Comparison of ENCODE assay signal across 13 cellular contexts in genomic region chr7:51255536-51256243, GRCh38.
DNase-seq lines count a peak whose midpoint lies in the region; ATAC-seq, FAIRE-seq and TF ChIP-seq lines count a peak whose summit lies in the region.
"Had no signal": no experiment of that assay in that cellular context is flagged by ENCODE, and none has a peak within 500 bp of the region (broad histone marks: within the 10 kb centered on the region; RNA-seq: fewer than 3 reads in every experiment).

No MANE protein-coding gene starts in this region.

- peak overlapping the region; percentile 29 for H3K4me3 Mint-ChIP-seq in Calu3 (ENCODE audit: low read depth, unreplicated experiment)
- H3K4me3 Mint-ChIP-seq: activated T-helper 17 cell treated with anti-CD3 and anti-CD28 coated beads, Interleukin-2, amount 50 U/mL, for 72 hours had no signal

- no peaks in the 10 kb centered on the region for H3K36me3 Mint-ChIP-seq in Calu3 (ENCODE audit: insufficient read depth, unreplicated experiment)

- CTCF ChIA-PET in Calu3 (lab: Charles Lee) = interaction anchor here (1.0 to 2.6 kb wide), 3 partner anchors 13 to 111 kb away, joined by 4 to 9 read pairs (median 8); no protein-coding TSS in a partner anchor

- peaks cover 65% of the 10 kb centered on the region for H3K4me1 Mint-ChIP-seq in Calu3 (ENCODE audit: low read depth, unreplicated experiment)
- H3K4me1 Mint-ChIP-seq: activated T-helper 17 cell treated with anti-CD3 and anti-CD28 coated beads, Interleukin-2, amount 50 U/mL, for 72 hours had no signal

- DNase-seq in Calu3 (peak; percentile 67), right cardiac atrium (no peak), pancreas (peak in 1 of 6 donors; percentile 24), NCI-H774 (lab: John Stamatoyannopoulos, UW) (no peak), germinal center (ENCODE audit: low spot score) (no peak)
- DNase-seq: erythroblast, uterus had no signal

- H3K4me3 ChIP-seq in right cardiac atrium (ENCODE audit: low read length) (no peak overlapping the region), pancreas (no peak overlapping the region)
- H3K4me3 ChIP-seq: breast epithelium, Peyer's patch, uterus had no signal

- intact Hi-C loops in Calu3 (cut with micrococcal nuclease; ENCODE audit: unreplicated experiment) (loop anchor here (2.0 kb wide), 2 partner anchors 37 to 101 kb away; no protein-coding TSS in a partner anchor), right cardiac atrium (cut with DNase I) (no loop called here), pancreas (cut with DNase I) (no loop called here)

- BruUV-seq in Calu3 (replicated peaks; lab: Mats Ljungman, UMichigan) = no TSS peak

- TF ChIP-seq CTCF in Calu3 (IDR thresholded peaks at IDR 0.05; ENCODE audit: unreplicated experiment) = no peak
- TF ChIP-seq CTCF in pancreas (IDR thresholded peaks at IDR 0.05) = no peak

- ATAC-seq in right cardiac atrium (peak; percentile 18 to 51), pancreas (peak; percentile 27 to 70 (median 60)), GM19324 (IDR thresholded peaks at IDR 0.05; ENCODE audit: low FRiP score, unreplicated experiment) (no peak), HG02763 (IDR thresholded peaks at IDR 0.05; ENCODE audit: unreplicated experiment) (no peak)
- ATAC-seq: activated T-helper 17 cell treated with anti-CD3 and anti-CD28 coated beads, Interleukin-2, amount 50 U/mL, for 72 hours had no signal

- H3K27ac ChIP-seq in angular gyrus (ENCODE audit: low read depth, low read length) (peak overlapping the region; percentile 92), right cardiac atrium (ENCODE audit: low read length) (peak overlapping the region; percentile 48), pancreas (peak overlapping the region in 1 of 4 donors; percentile 26)
- H3K27ac ChIP-seq: uterus had no signal

- no peaks in the 10 kb centered on the region for H3K36me3 ChIP-seq in pancreas
- H3K36me3 ChIP-seq: breast epithelium, Peyer's patch, uterus had no signal

- H3K27me3 Mint-ChIP-seq in Calu3 (ENCODE audit: unreplicated experiment) = no peaks in the 10 kb centered on the region

- H3K9me3 ChIP-seq in right cardiac atrium (ENCODE audit: control insufficient read depth, low read length) (no peaks in the 10 kb centered on the region), pancreas (no peaks in the 10 kb centered on the region)
- H3K9me3 ChIP-seq: breast epithelium, Peyer's patch, uterus had no signal

- FAIRE-seq in pancreas (lab: Jason Lieb, UNC) = no peak

- 70% methylated on average over 11 of the region's 11 CpGs for WGBS in right cardiac atrium
- 78 to 85% methylated on average over 11 of the region's 11 CpGs for whole genome bisulfite sequencing in pancreas, 2 donors

- no peaks in the 10 kb centered on the region for H3K27me3 ChIP-seq in right cardiac atrium (ENCODE audit: control insufficient read depth, insufficient read depth)
- H3K27me3 ChIP-seq in pancreas = no peaks in the 10 kb centered on the region
- H3K27me3 ChIP-seq: breast epithelium, Peyer's patch, uterus had no signal

- peaks cover 11% of the 10 kb centered on the region for H3K4me1 ChIP-seq in right cardiac atrium (ENCODE audit: control insufficient read depth, insufficient read depth, low read length)
- H3K4me1 ChIP-seq in pancreas = peaks cover 4 to 6% (median 5%) of the 10 kb centered on the region in 3 donors
- H3K4me1 ChIP-seq: breast epithelium, uterus had no signal

- H3K27ac Mint-ChIP-seq in Calu3 (ENCODE audit: unreplicated experiment) = peak overlapping the region; percentile 45
- H3K27ac Mint-ChIP-seq: activated T-helper 17 cell treated with anti-CD3 and anti-CD28 coated beads, Interleukin-2, amount 50 U/mL, for 72 hours had no signal

- no peaks in the 10 kb centered on the region for H3K9me3 Mint-ChIP-seq in Calu3 (ENCODE audit: low read depth, unreplicated experiment)
- H3K9me3 Mint-ChIP-seq: activated T-helper 17 cell treated with anti-CD3 and anti-CD28 coated beads, Interleukin-2, amount 50 U/mL, for 72 hours had no signal

Comparison
In these comparisons a context has a peak if more than half of its experiments do, and no peak if none do; other contexts are left out.
1. ATAC-seq: peak in right cardiac atrium (2 of 2) and pancreas (4 of 4); none in GM19324 (single experiment) and HG02763 (single experiment).